Comparison of ENCODE assay signal across 8 cellular contexts in the genomic region with DNA sequence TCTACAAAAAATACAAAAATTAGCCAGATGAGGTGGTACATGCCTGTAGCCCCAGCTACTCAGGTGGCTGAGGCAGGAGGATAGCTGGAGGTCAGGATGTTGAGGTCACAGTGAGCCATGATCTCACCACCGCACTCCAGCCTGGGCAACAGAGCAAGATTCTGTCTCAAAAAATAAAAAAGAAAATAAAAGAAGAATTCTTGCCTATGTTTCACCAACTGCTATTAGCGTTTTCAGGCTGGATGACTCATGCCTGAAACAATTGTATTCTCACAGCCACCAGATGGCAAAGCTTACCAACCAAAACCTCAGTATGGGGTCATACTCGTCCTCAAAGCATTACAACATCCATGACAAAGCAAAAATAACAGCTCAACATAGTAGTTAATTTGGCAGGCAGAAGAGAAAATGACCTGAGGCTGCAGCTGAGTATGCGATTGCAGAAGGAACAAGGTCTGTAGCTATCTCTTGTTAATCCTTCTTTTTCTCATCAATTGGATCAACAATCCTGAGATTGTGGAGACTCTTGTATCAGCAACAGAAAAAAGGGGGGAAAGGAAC. TPM values are rescaled to one million over a fixed set of nuclear protein-coding genes. Genes with fewer than 3 reads are reported as not detected.
DNase-seq lines count a peak whose midpoint lies in the region; ATAC-seq and TF ChIP-seq lines count a peak whose summit lies in the region.

No MANE protein-coding gene starts in this region.

- peak; percentile 62 for TF ChIP-seq RAD21 in Ishikawa (IDR thresholded peaks at IDR 0.05; ENCODE audit: low read depth)

- no peak for TF ChIP-seq EP300 in Ishikawa (IDR thresholded peaks at IDR 0.05; ENCODE audit: borderline replicate concordance)

- no peak for ATAC-seq in HG02571 (IDR thresholded peaks at IDR 0.05; ENCODE audit: unreplicated experiment)

- no peak overlapping the region for H3K4me3 ChIP-seq in cardiac fibroblast (replicated peaks in 1 of 2; ENCODE audit: low read depth in 2 of 2, low read length in 2 of 2)

- TF ChIP-seq CTCF in GM12872 (IDR thresholded peaks at IDR 0.05; ENCODE audit: insufficient read depth, low read depth, low read length) (peak; percentile 37; the same call in 2 of the 3 replicates), cardiac fibroblast (IDR thresholded peaks at IDR 0.05; ENCODE audit: low read depth, low read length) (peak; percentile 45)

- DNase-seq in A172 (ENCODE audit: low spot score) (peak; percentile 95), SIG-M5 treated with dmso at 0.1 percent for 504 hours (lab: John Stamatoyannopoulos, UW; ENCODE audit: unreplicated experiment) (peak; percentile 95), cardiac fibroblast (ENCODE audit: low read depth in 2 of 2) (peak; percentile 97 to 99), islet precursor cell (peak; percentile 74)
- DNase-seq in stimulated activated CD4-positive, alpha-beta T cell treated with anti-CD3 and anti-CD28 coated beads, Interleukin-1b, Interleukin-23, amount 100 ng/mL, for 48 hours, result peak; percentile 47

TF ChIP-seq in Ishikawa, 13 proteins besides CTCF, POLR2A, EP300 and RAD21:
- TF ChIP-seq TEAD4 (IDR thresholded peaks at IDR 0.05) (peak; percentile 56; the same call in 1 of the 2 replicates), CREB1 (IDR thresholded peaks at IDR 0.05; ENCODE audit: low read depth) (no peak), FOXM1 (IDR thresholded peaks at IDR 0.05; ENCODE audit: borderline replicate concordance, low read depth) (no peak), TAF1 (IDR thresholded peaks at IDR 0.05; ENCODE audit: low read depth) (no peak), ZBTB7A (IDR thresholded peaks at IDR 0.05; ENCODE audit: low read depth) (no peak), TCF12 (IDR thresholded peaks at IDR 0.05; ENCODE audit: low read depth) (no peak), NFIC (IDR thresholded peaks at IDR 0.05) (no peak), CEBPB (IDR thresholded peaks at IDR 0.05) (peak; percentile 81; the same call in 1 of the 2 replicates), EGR1 (IDR thresholded peaks at IDR 0.05) (no peak)
- TF ChIP-seq, protein P1, sequence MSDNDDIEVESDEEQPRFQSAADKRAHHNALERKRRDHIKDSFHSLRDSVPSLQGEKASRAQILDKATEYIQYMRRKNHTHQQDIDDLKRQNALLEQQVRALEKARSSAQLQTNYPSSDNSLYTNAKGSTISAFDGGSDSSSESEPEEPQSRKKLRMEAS (IDR thresholded peaks at IDR 0.05), result no peak
- TF ChIP-seq, protein P2, sequence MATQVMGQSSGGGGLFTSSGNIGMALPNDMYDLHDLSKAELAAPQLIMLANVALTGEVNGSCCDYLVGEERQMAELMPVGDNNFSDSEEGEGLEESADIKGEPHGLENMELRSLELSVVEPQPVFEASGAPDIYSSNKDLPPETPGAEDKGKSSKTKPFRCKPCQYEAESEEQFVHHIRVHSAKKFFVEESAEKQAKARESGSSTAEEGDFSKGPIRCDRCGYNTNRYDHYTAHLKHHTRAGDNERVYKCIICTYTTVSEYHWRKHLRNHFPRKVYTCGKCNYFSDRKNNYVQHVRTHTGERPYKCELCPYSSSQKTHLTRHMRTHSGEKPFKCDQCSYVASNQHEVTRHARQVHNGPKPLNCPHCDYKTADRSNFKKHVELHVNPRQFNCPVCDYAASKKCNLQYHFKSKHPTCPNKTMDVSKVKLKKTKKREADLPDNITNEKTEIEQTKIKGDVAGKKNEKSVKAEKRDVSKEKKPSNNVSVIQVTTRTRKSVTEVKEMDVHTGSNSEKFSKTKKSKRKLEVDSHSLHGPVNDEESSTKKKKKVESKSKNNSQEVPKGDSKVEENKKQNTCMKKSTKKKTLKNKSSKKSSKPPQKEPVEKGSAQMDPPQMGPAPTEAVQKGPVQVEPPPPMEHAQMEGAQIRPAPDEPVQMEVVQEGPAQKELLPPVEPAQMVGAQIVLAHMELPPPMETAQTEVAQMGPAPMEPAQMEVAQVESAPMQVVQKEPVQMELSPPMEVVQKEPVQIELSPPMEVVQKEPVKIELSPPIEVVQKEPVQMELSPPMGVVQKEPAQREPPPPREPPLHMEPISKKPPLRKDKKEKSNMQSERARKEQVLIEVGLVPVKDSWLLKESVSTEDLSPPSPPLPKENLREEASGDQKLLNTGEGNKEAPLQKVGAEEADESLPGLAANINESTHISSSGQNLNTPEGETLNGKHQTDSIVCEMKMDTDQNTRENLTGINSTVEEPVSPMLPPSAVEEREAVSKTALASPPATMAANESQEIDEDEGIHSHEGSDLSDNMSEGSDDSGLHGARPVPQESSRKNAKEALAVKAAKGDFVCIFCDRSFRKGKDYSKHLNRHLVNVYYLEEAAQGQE (IDR thresholded peaks at IDR 0.05; ENCODE audit: low read depth), result no peak

RNA-seq across cellular contexts. Expression of a gene that starts 52.2 kb away (rescaled TPM):
- total RNA-seq in A172 (2014; rRNA removed; shearing (Covaris generic)), result 42.3 and 43.7 TPM in 2 replicates

Comparison
In these comparisons a context has a peak if more than half of its experiments do, and no peak if none do; other contexts are left out.
1. DNase-seq: peak in every context shown above with its lines; median percentile 98 in cardiac fibroblast; 95 in A172; 95 in SIG-M5 treated with dmso at 0.1 percent for 504 hours; 74 in islet precursor cell; 47 in stimulated activated CD4-positive, alpha-beta T cell treated with anti-CD3 and anti-CD28 coated beads, Interleukin-1b, Interleukin-23, amount 100 ng/mL, for 48 hours.